ENCODE assay signal across 17 cellular contexts in genomic region chrX:150017868-150018267, GRCh38.
DNase-seq lines count a peak whose midpoint lies in the region; ATAC-seq, FAIRE-seq and TF ChIP-seq lines count a peak whose summit lies in the region.
"Had no signal": no experiment of that assay in that cellular context is flagged by ENCODE, and none has a peak within 500 bp of the region (broad histone marks: within the 10 kb centered on the region; RNA-seq: fewer than 3 reads in every experiment).

No MANE protein-coding gene starts in this region.

- no peaks in the 10 kb centered on the region for H4K20me1 ChIP-seq in astrocyte (ENCODE audit: insufficient read depth, low read length)

- peak; percentile 24 to 43 for ATAC-seq in activated T-cell treated with anti-CD3 and anti-CD28 coated beads, Interleukin-2, amount 50 U/mL, for 72 hours (replicated peaks in 1 of 2)
- no peak for ATAC-seq in activated T-cell treated with anti-CD3 and anti-CD28 coated beads, Interleukin-2, amount 50 U/mL, for 4 hours

- H3K4me1 ChIP-seq in astrocyte (ENCODE audit: insufficient read depth, low read length) = no peaks in the 10 kb centered on the region
- H3K4me1 ChIP-seq: Caco-2, HAP-1 had no signal

- H3K9me3 ChIP-seq in astrocyte (ENCODE audit: insufficient read depth, low read depth, low read length) = no peaks in the 10 kb centered on the region
- H3K9me3 ChIP-seq: Caco-2, HAP-1 had no signal

- H3K27ac ChIP-seq in astrocyte (ENCODE audit: low read depth, low read length) = no peak overlapping the region

- H3K9me3 Mint-ChIP-seq in activated T-cell treated with anti-CD3 and anti-CD28 coated beads, Interleukin-2, amount 50 U/mL, for 72 hours = no peaks in the 10 kb centered on the region
- no peaks in the 10 kb centered on the region for H3K9me3 Mint-ChIP-seq in activated T-cell treated with anti-CD3 and anti-CD28 coated beads, Interleukin-2, amount 50 U/mL, for 4 hours
- no peaks in the 10 kb centered on the region for H3K9me3 Mint-ChIP-seq in astrocyte (ENCODE audit: unreplicated experiment)
- H3K9me3 Mint-ChIP-seq: HFFc6 had no signal

- H3K27me3 Mint-ChIP-seq in activated T-cell treated with anti-CD3 and anti-CD28 coated beads, Interleukin-2, amount 50 U/mL, for 72 hours (ENCODE audit: low read depth) = peaks cover 17% of the 10 kb centered on the region
- H3K27me3 Mint-ChIP-seq in activated T-cell treated with anti-CD3 and anti-CD28 coated beads, Interleukin-2, amount 50 U/mL, for 4 hours (ENCODE audit: low read depth) = no peaks in the 10 kb centered on the region
- H3K27me3 Mint-ChIP-seq in astrocyte (ENCODE audit: low read depth, unreplicated experiment) = peaks cover 2% of the 10 kb centered on the region
- H3K27me3 Mint-ChIP-seq: CD4-positive, alpha-beta memory T cell had no signal

- no peaks in the 10 kb centered on the region for H3K79me2 ChIP-seq in astrocyte (ENCODE audit: insufficient read depth, low read length)

- H2AFZ ChIP-seq in astrocyte (ENCODE audit: low read depth, low read length) = no peak overlapping the region

- TF ChIP-seq CTCF in astrocyte (IDR thresholded peaks at IDR 0.05; ENCODE audit: insufficient read depth, low read depth, low read length) = no peak

- H3K4me3 Mint-ChIP-seq in activated T-cell treated with anti-CD3 and anti-CD28 coated beads, Interleukin-2, amount 50 U/mL, for 72 hours = no peak overlapping the region
- H3K4me3 Mint-ChIP-seq in activated T-cell treated with anti-CD3 and anti-CD28 coated beads, Interleukin-2, amount 50 U/mL, for 4 hours = no peak overlapping the region
- H3K4me3 Mint-ChIP-seq in astrocyte (ENCODE audit: unreplicated experiment) = no peak overlapping the region
- H3K4me3 Mint-ChIP-seq: CD4-positive, alpha-beta memory T cell; HFFc6 had no signal

- H3K9ac ChIP-seq in astrocyte (ENCODE audit: low read length) = no peak overlapping the region

- no peak overlapping the region for H3K4me2 ChIP-seq in astrocyte (ENCODE audit: low read length)

- no peaks in the 10 kb centered on the region for H3K36me3 Mint-ChIP-seq in activated T-cell treated with anti-CD3 and anti-CD28 coated beads, Interleukin-2, amount 50 U/mL, for 72 hours (ENCODE audit: insufficient read depth in 2 of 2)
- peaks cover 3% of the 10 kb centered on the region for H3K36me3 Mint-ChIP-seq in activated T-cell treated with anti-CD3 and anti-CD28 coated beads, Interleukin-2, amount 50 U/mL, for 4 hours (ENCODE audit: insufficient read depth)
- no peaks in the 10 kb centered on the region for H3K36me3 Mint-ChIP-seq in astrocyte (ENCODE audit: low read depth, unreplicated experiment)

- H3K36me3 ChIP-seq in astrocyte (ENCODE audit: insufficient read depth, low read length) = no peaks in the 10 kb centered on the region
- H3K36me3 ChIP-seq: HAP-1 had no signal

- no peaks in the 10 kb centered on the region for H3K27me3 ChIP-seq in astrocyte (ENCODE audit: insufficient read depth, low read length)

- no peaks in the 10 kb centered on the region for H3K4me1 Mint-ChIP-seq in activated T-cell treated with anti-CD3 and anti-CD28 coated beads, Interleukin-2, amount 50 U/mL, for 72 hours (ENCODE audit: low read depth)
- no peaks in the 10 kb centered on the region for H3K4me1 Mint-ChIP-seq in activated T-cell treated with anti-CD3 and anti-CD28 coated beads, Interleukin-2, amount 50 U/mL, for 4 hours (ENCODE audit: low read depth)
- H3K4me1 Mint-ChIP-seq in astrocyte (ENCODE audit: low read depth, unreplicated experiment) = peaks cover 4% of the 10 kb centered on the region
- H3K4me1 Mint-ChIP-seq: CD4-positive, alpha-beta memory T cell had no signal

- no peak overlapping the region for H3K4me3 ChIP-seq in astrocyte (ENCODE audit: insufficient read depth, low read depth, low read length)
- H3K4me3 ChIP-seq: HAP-1 had no signal

- peak; percentile 62 for FAIRE-seq in astrocyte (lab: Jason Lieb, UNC)
- FAIRE-seq in frontal cortex (lab: Jason Lieb, UNC) = no peak
- FAIRE-seq: G401.6, GM12892, H54 had no signal

- DNase-seq in activated T-cell treated with anti-CD3 and anti-CD28 coated beads, Interleukin-2, amount 50 U/mL, for 72 hours = no peak
- DNase-seq in activated T-cell treated with anti-CD3 and anti-CD28 coated beads, Interleukin-2, amount 50 U/mL, for 4 hours = no peak
- DNase-seq in stimulated activated CD4-positive, alpha-beta T cell treated with anti-CD3 and anti-CD28 coated beads, Interleukin-1b, Interleukin-23, amount 100 ng/mL, for 48 hours = peak; percentile 1
- no peak for DNase-seq in stimulated activated CD4-positive, alpha-beta T cell treated with anti-CD3 and anti-CD28 coated beads, Interleukin-4, amount 100 ng/mL, for 1 hour
- DNase-seq in astrocyte (ENCODE audit: low read depth) = no peak
- no peak for DNase-seq in frontal cortex (ENCODE audit: low spot score in 2 of 2)
- DNase-seq: C1 segment of cervical spinal cord; Caco-2; CD4-positive, alpha-beta memory T cell; DMS153; DND-41; GOT3; HFFc6 had no signal

- no peak overlapping the region for H3K27ac Mint-ChIP-seq in activated T-cell treated with anti-CD3 and anti-CD28 coated beads, Interleukin-2, amount 50 U/mL, for 72 hours
- no peak overlapping the region for H3K27ac Mint-ChIP-seq in astrocyte (ENCODE audit: unreplicated experiment)
- H3K27ac Mint-ChIP-seq: CD4-positive, alpha-beta memory T cell had no signal

Comparison
In these comparisons a context has a peak if more than half of its experiments do, and no peak if none do; other contexts are left out.
1. ATAC-seq: peak in activated T-cell treated with anti-CD3 and anti-CD28 coated beads, Interleukin-2, amount 50 U/mL, for 72 hours (2 of 2); none in activated T-cell treated with anti-CD3 and anti-CD28 coated beads, Interleukin-2, amount 50 U/mL, for 4 hours (0 of 2).